16 cellular contexts compared by ENCODE assay signal in genomic region chr12:30996255-30996654, GRCh38.
DNase-seq lines count a peak whose midpoint lies in the region; ATAC-seq, FAIRE-seq and TF ChIP-seq lines count a peak whose summit lies in the region.
"Had no signal": no experiment of that assay in that cellular context is flagged by ENCODE, and none has a peak within 500 bp of the region (broad histone marks: within the 10 kb centered on the region; RNA-seq: fewer than 3 reads in every experiment).

No MANE protein-coding gene starts in this region.

- peak; percentile 36 for DNase-seq in MCF 10A (ENCODE audit: unreplicated experiment)
- no peak for DNase-seq in breast epithelium (ENCODE audit: low spot score in 2 of 2)
- DNase-seq in astrocyte (ENCODE audit: low read depth), result peak; percentile 80
- DNase-seq in glomerular visceral epithelial cell (ENCODE audit: extremely low spot score), result peak; percentile 64
- DNase-seq in smooth muscle cell of the brain vasculature (ENCODE audit: low read depth, low spot score), result peak; percentile 43
- no peak for DNase-seq in activated effector memory CD4-positive, alpha-beta T cell treated with anti-CD3 and anti-CD28 coated beads, Interleukin-2, amount 50 U/mL, for 16 hours
- DNase-seq in NCI-H1436 treated with DMSO at 0.1 percent for 48 hours (lab: John Stamatoyannopoulos, UW), result no peak
- DNase-seq: activated CD4-positive, alpha-beta T cell treated with anti-CD3 and anti-CD28 coated beads, Interleukin-2, amount 10 ng/mL, durations not matched to agents 24 days and 14 days; GOT3; ovary; PC-9; T-helper 2 cell; upper lobe of right lung had no signal

- H3K9ac ChIP-seq in astrocyte (ENCODE audit: low read length), result no peak overlapping the region

- H3K4me1 Mint-ChIP-seq in MCF 10A (ENCODE audit: insufficient read depth, unreplicated experiment) (peaks cover 9% of the 10 kb centered on the region), astrocyte (ENCODE audit: low read depth, unreplicated experiment) (peaks cover 14% of the 10 kb centered on the region)
- H3K4me1 Mint-ChIP-seq: activated CD4-positive, alpha-beta T cell treated with anti-CD3 and anti-CD28 coated beads, Interleukin-2, amount 10 ng/mL, durations not matched to agents 24 days and 14 days had no signal

- POLR2A ChIA-PET in MCF 10A (lab: Yijun Ruan, JAX), result no interaction called here

- intact Hi-C loops in MCF 10A (cut with micrococcal nuclease) (no loop called here), breast epithelium (cut with DNase I; ENCODE audit: low total_unique reads) (no loop called here)

- H3K36me3 Mint-ChIP-seq in MCF 10A (ENCODE audit: insufficient read depth, unreplicated experiment) (no peaks in the 10 kb centered on the region), astrocyte (ENCODE audit: low read depth, unreplicated experiment) (no peaks in the 10 kb centered on the region)
- H3K36me3 Mint-ChIP-seq: brain had no signal

- no peak for TF ChIP-seq CTCF in MCF 10A (IDR thresholded peaks at IDR 0.05; ENCODE audit: unreplicated experiment)
- TF ChIP-seq CTCF in breast epithelium (IDR thresholded peaks at IDR 0.05), result no peak
- TF ChIP-seq CTCF in astrocyte (IDR thresholded peaks at IDR 0.05; ENCODE audit: insufficient read depth, low read depth, low read length), result no peak

- no peak for TF ChIP-seq POLR2A in breast epithelium (IDR thresholded peaks at IDR 0.05)

- H3K4me1 ChIP-seq in breast epithelium (no peaks in the 10 kb centered on the region), astrocyte (ENCODE audit: insufficient read depth, low read length) (peaks cover 7% of the 10 kb centered on the region)
- H3K4me1 ChIP-seq: upper lobe of right lung had no signal

- H3K9me3 Mint-ChIP-seq in MCF 10A (ENCODE audit: unreplicated experiment) (no peaks in the 10 kb centered on the region), astrocyte (ENCODE audit: unreplicated experiment) (no peaks in the 10 kb centered on the region)
- H3K9me3 Mint-ChIP-seq: activated CD4-positive, alpha-beta T cell treated with anti-CD3 and anti-CD28 coated beads, Interleukin-2, amount 10 ng/mL, durations not matched to agents 24 days and 14 days; brain had no signal

- H3K79me2 ChIP-seq in astrocyte (ENCODE audit: insufficient read depth, low read length), result no peaks in the 10 kb centered on the region

- CTCF ChIA-PET in MCF 10A (lab: Yijun Ruan, JAX), result interaction anchor here (1.3 to 2.3 kb wide), 3 partner anchors 9 to 145 kb away, joined by 3 to 10 read pairs (median 7); no protein-coding TSS in a partner anchor

- H3K4me3 Mint-ChIP-seq in MCF 10A (ENCODE audit: unreplicated experiment) (no peak overlapping the region), astrocyte (ENCODE audit: unreplicated experiment) (no peak overlapping the region)
- H3K4me3 Mint-ChIP-seq: activated CD4-positive, alpha-beta T cell treated with anti-CD3 and anti-CD28 coated beads, Interleukin-2, amount 10 ng/mL, durations not matched to agents 24 days and 14 days; brain had no signal

- no peaks in the 10 kb centered on the region for H3K27me3 Mint-ChIP-seq in MCF 10A (ENCODE audit: insufficient read depth, unreplicated experiment)
- peaks cover 16% of the 10 kb centered on the region for H3K27me3 Mint-ChIP-seq in astrocyte (ENCODE audit: low read depth, unreplicated experiment)
- H3K27me3 Mint-ChIP-seq: activated CD4-positive, alpha-beta T cell treated with anti-CD3 and anti-CD28 coated beads, Interleukin-2, amount 10 ng/mL, durations not matched to agents 24 days and 14 days; brain had no signal

- H3K27ac Mint-ChIP-seq in MCF 10A (ENCODE audit: low read depth, unreplicated experiment), result no peak overlapping the region
- peak overlapping the region; percentile 3 for H3K27ac Mint-ChIP-seq in astrocyte (ENCODE audit: unreplicated experiment)
- H3K27ac Mint-ChIP-seq: activated CD4-positive, alpha-beta T cell treated with anti-CD3 and anti-CD28 coated beads, Interleukin-2, amount 10 ng/mL, durations not matched to agents 24 days and 14 days had no signal

- no TSS peak for BruUV-seq in MCF 10A (replicated peaks; lab: Mats Ljungman, UMichigan)

- H3K27me3 ChIP-seq in breast epithelium (no peaks in the 10 kb centered on the region), astrocyte (ENCODE audit: insufficient read depth, low read length) (no peaks in the 10 kb centered on the region)
- H3K27me3 ChIP-seq: ovary, upper lobe of right lung had no signal

- H3K27ac ChIP-seq in breast epithelium (no peak overlapping the region), astrocyte (ENCODE audit: low read depth, low read length) (no peak overlapping the region)
- H3K27ac ChIP-seq: ovary, PC-9, upper lobe of right lung had no signal

- no peaks in the 10 kb centered on the region for H4K20me1 ChIP-seq in astrocyte (ENCODE audit: insufficient read depth, low read length)

- no peak for FAIRE-seq in astrocyte (lab: Jason Lieb, UNC)
- FAIRE-seq: A204.1 had no signal

- no peaks in the 10 kb centered on the region for H3K9me3 ChIP-seq in breast epithelium
- no peaks in the 10 kb centered on the region for H3K9me3 ChIP-seq in astrocyte (ENCODE audit: insufficient read depth, low read depth, low read length)
- H3K9me3 ChIP-seq: ovary, upper lobe of right lung had no signal

- no peak overlapping the region for H3K4me3 ChIP-seq in breast epithelium
- H3K4me3 ChIP-seq in astrocyte (ENCODE audit: insufficient read depth, low read depth, low read length), result no peak overlapping the region
- H3K4me3 ChIP-seq: ovary, PC-9, upper lobe of right lung had no signal

- peak overlapping the region; percentile 23 for H3K4me2 ChIP-seq in astrocyte (ENCODE audit: low read length)
- H3K4me2 ChIP-seq: PC-9 had no signal

- H2AFZ ChIP-seq in astrocyte (ENCODE audit: low read depth, low read length), result no peak overlapping the region
- H2AFZ ChIP-seq: PC-9 had no signal

- no peak for ATAC-seq in GM21529 (IDR thresholded peaks at IDR 0.05; ENCODE audit: unreplicated experiment)
- ATAC-seq: upper lobe of right lung had no signal

- H3K36me3 ChIP-seq in breast epithelium (no peaks in the 10 kb centered on the region), astrocyte (ENCODE audit: insufficient read depth, low read length) (no peaks in the 10 kb centered on the region)
- H3K36me3 ChIP-seq: ovary, upper lobe of right lung had no signal

Comparison
In these comparisons a context has a peak if more than half of its experiments do, and no peak if none do; other contexts are left out.
1. DNase-seq: peak in MCF 10A (single experiment), astrocyte (single experiment), glomerular visceral epithelial cell (single experiment) and smooth muscle cell of the brain vasculature (single experiment); none in breast epithelium (0 of 2), activated effector memory CD4-positive, alpha-beta T cell treated with anti-CD3 and anti-CD28 coated beads, Interleukin-2, amount 50 U/mL, for 16 hours (single experiment) and NCI-H1436 treated with DMSO at 0.1 percent for 48 hours (single experiment).